Comparison of ENCODE assay signal across 8 cellular contexts in genomic region chr3:194769020-194769643, GRCh38.
DNase-seq lines count a peak whose midpoint lies in the region; ATAC-seq and TF ChIP-seq lines count a peak whose summit lies in the region.

No MANE protein-coding gene starts in this region.

- no peaks in the 10 kb centered on the region for H3K9me3 ChIP-seq in HUES48 (ENCODE audit: control insufficient read depth, insufficient read depth, low read length)
- no peaks in the 10 kb centered on the region for H3K9me3 ChIP-seq in esophagus muscularis mucosa
- H3K9me3 ChIP-seq in muscle layer of duodenum (ENCODE audit: control insufficient read depth in 1 of 2, low read length in 2 of 2), result no peaks in the 10 kb centered on the region

- H3K36me3 ChIP-seq in HUES48 (ENCODE audit: control insufficient read depth, insufficient read depth, low read length) (no peaks in the 10 kb centered on the region), esophagus muscularis mucosa (no peaks in the 10 kb centered on the region), muscle layer of duodenum (ENCODE audit: control insufficient read depth in 1 of 2, insufficient read depth in 2 of 2, low read length in 2 of 2) (no peaks in the 10 kb centered on the region)

- no peak for TF ChIP-seq EP300 in esophagus muscularis mucosa (IDR thresholded peaks at IDR 0.05)

- intact Hi-C loops in esophagus muscularis mucosa (cut with DNase I), result no loop called here

- ATAC-seq in GM21423 (IDR thresholded peaks at IDR 0.05; ENCODE audit: unreplicated experiment), result peak; percentile 95

- H3K4me1 ChIP-seq in HUES48 (ENCODE audit: control insufficient read depth, insufficient read depth, low read length) (peaks cover 7% of the 10 kb centered on the region; the same call in 1 of the 2 replicates), esophagus muscularis mucosa (peaks cover 25 to 41% (median 36%) of the 10 kb centered on the region in 4 donors), muscle layer of duodenum (ENCODE audit: control insufficient read depth in 1 of 2, insufficient read depth in 2 of 2, low read length in 2 of 2) (peaks cover 0 to 12% of the 10 kb centered on the region in 2 donors)

- in situ Hi-C loops in Caki2 (cut with HindIII; ENCODE audit: low pct_unique_long_range_greater_than_20kb, low sequenced_read_pairs), result no loop called here

- no peak overlapping the region for H3K9ac ChIP-seq in HUES48 (ENCODE audit: low read depth, low read length)

- H3K27me3 ChIP-seq in HUES48 (ENCODE audit: control insufficient read depth, insufficient read depth, low read length) (peaks cover 14% of the 10 kb centered on the region), esophagus muscularis mucosa (no peaks in the 10 kb centered on the region), muscle layer of duodenum (ENCODE audit: low read depth, low read length) (no peaks in the 10 kb centered on the region)

- DNase-seq in Caki2 (ENCODE audit: low read depth) (peak; percentile 97), OCI-M1 (lab: John Stamatoyannopoulos, UW) (peak; percentile 95), esophagus muscularis mucosa (ENCODE audit: extremely low spot score) (peak; percentile 99)
- DNase-seq in activated T-cell treated with anti-CD3 and anti-CD28 coated beads, Interleukin-2, amount 50 U/mL, for 1 hour, result peak; percentile 87
- peak; percentile 76 for DNase-seq in stimulated activated CD8-positive, alpha-beta memory T cell treated with anti-CD3 and anti-CD28 coated beads, Interleukin-7, amount 100 ng/mL, for 24 hours (ENCODE audit: low read depth)

- H3K27ac ChIP-seq in HUES48 (ENCODE audit: low read depth, low read length) (no peak overlapping the region), esophagus muscularis mucosa (replicated peaks in 1 of 4) (peak overlapping the region; percentile 45 to 68 (median 48)), muscle layer of duodenum (ENCODE audit: low read length) (no peak overlapping the region)

- no peak for TF ChIP-seq POLR2A in esophagus muscularis mucosa (IDR thresholded peaks at IDR 0.05; ENCODE audit: low read depth)

- WGBS in esophagus muscularis mucosa, result 4% methylated on average over 16 of the region's 16 CpGs

- H3K4me3 ChIP-seq in HUES48 (ENCODE audit: low read depth, low read length), result peak overlapping the region; percentile 65
- peak overlapping the region; percentile 45 to 57 (median 47) for H3K4me3 ChIP-seq in esophagus muscularis mucosa
- peak overlapping the region; percentile 51 to 72 for H3K4me3 ChIP-seq in muscle layer of duodenum (ENCODE audit: low read depth in 1 of 2, low read length in 2 of 2)

- no peak for TF ChIP-seq CTCF in esophagus muscularis mucosa (IDR thresholded peaks at IDR 0.05)

Comparison
In these comparisons a context has a peak if more than half of its experiments do, and no peak if none do; other contexts are left out.
1. H3K27ac ChIP-seq: peak in esophagus muscularis mucosa (4 of 4); none in HUES48 (single experiment) and muscle layer of duodenum (single experiment).
2. Peak in every context shown above with its lines, with median percentiles within 50 percentile points of each other: DNase-seq and H3K4me3 ChIP-seq.